Comparison of ENCODE assay signal across 20 cellular contexts in the genomic region with DNA sequence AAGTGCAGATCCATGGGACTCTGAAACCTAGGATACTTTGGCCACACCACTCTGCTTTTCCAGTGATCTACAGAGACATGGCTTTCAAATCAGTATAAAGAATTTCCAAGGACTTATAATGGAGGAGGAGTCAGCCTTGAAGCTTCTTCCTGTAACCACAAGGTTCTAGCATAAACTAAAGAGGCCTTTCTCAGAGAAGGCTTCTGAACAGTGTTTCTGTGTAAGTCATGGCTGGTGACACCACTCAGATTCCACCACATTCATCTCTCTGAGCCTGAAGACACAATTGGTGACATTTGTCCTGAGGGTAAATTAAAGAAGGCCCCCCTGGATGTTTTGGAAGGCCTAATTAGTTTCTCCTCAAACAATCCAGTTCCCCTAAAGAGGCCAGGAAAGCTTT. TPM values are rescaled to one million over a fixed set of nuclear protein-coding genes. Genes with fewer than 3 reads are reported as not detected.
DNase-seq lines count a peak whose midpoint lies in the region; TF ChIP-seq lines count a peak whose summit lies in the region.
"Had no signal": no experiment of that assay in that cellular context is flagged by ENCODE, and none has a peak within 500 bp of the region (broad histone marks: within the 10 kb centered on the region; RNA-seq: fewer than 3 reads in every experiment).

No MANE protein-coding gene starts in this region.

- no peak overlapping the region for H3K4me3 Mint-ChIP-seq in Calu3 (ENCODE audit: low read depth, unreplicated experiment)
- H3K4me3 Mint-ChIP-seq in osteocyte (ENCODE audit: unreplicated experiment): no peak overlapping the region

- DNase-seq in left ventricle myocardium inferior: no peak
- no peak for DNase-seq in right atrium auricular region (ENCODE audit: low spot score)
- DNase-seq in M059J (ENCODE audit: low read depth): peak; percentile 45
- DNase-seq in amniotic epithelial cell (ENCODE audit: low read depth): peak; percentile 65
- DNase-seq in Calu3: no peak
- no peak for DNase-seq in osteocyte (ENCODE audit: extremely low spot score, unreplicated experiment)
- no peak for DNase-seq in NCI-H2029 (lab: John Stamatoyannopoulos, UW)
- DNase-seq: COR-L47; HCEC 1CT; KG1; NCI-H1092 treated with DMSO at 0.1 percent for 48 hours; NCI-H69; ovary; SIG-M5; sigmoid colon; stimulated activated CD4-positive, alpha-beta T cell treated with anti-CD3 and anti-CD28 coated beads, Interleukin-4, amount 100 ng/mL, for 24 hours; T-helper 9 cell had no signal

- H3K27me3 Mint-ChIP-seq in Calu3 (ENCODE audit: unreplicated experiment) (no peaks in the 10 kb centered on the region), osteocyte (ENCODE audit: unreplicated experiment) (no peaks in the 10 kb centered on the region)

- H3K27ac Mint-ChIP-seq in Calu3 (ENCODE audit: unreplicated experiment) (no peak overlapping the region), osteocyte (ENCODE audit: unreplicated experiment) (no peak overlapping the region)

- H3K27me3 ChIP-seq in left ventricle myocardium inferior (ENCODE audit: low read depth) (no peaks in the 10 kb centered on the region), right atrium auricular region (no peaks in the 10 kb centered on the region), thymus (ENCODE audit: control insufficient read depth, insufficient read depth) (no peaks in the 10 kb centered on the region)
- H3K27me3 ChIP-seq: ovary, sigmoid colon, vagina had no signal

- H3K27ac ChIP-seq in left ventricle myocardium inferior (replicated peaks) (peak overlapping the region; percentile 10), right atrium auricular region (no peak overlapping the region), thymus (ENCODE audit: low read depth) (peak overlapping the region; percentile 39)
- H3K27ac ChIP-seq: ovary, sigmoid colon, vagina had no signal

- H3K4me1 Mint-ChIP-seq in Calu3 (ENCODE audit: low read depth, unreplicated experiment) (peaks cover 34% of the 10 kb centered on the region), osteocyte (ENCODE audit: unreplicated experiment) (peaks cover 20% of the 10 kb centered on the region)

- H3K9me3 ChIP-seq in left ventricle myocardium inferior (replicated peaks) (no peaks in the 10 kb centered on the region), right atrium auricular region (no peaks in the 10 kb centered on the region), thymus (ENCODE audit: control insufficient read depth) (no peaks in the 10 kb centered on the region)
- H3K9me3 ChIP-seq: ovary, sigmoid colon, vagina had no signal

- no TSS peak for BruUV-seq in Calu3 (replicated peaks; lab: Mats Ljungman, UMichigan)

- CTCF ChIA-PET in Calu3 (lab: Charles Lee): no interaction called here

- H3K36me3 ChIP-seq in left ventricle myocardium inferior (peaks cover 20% of the 10 kb centered on the region), right atrium auricular region (peaks cover 26% of the 10 kb centered on the region), thymus (ENCODE audit: control insufficient read depth, insufficient read depth) (peaks cover 21% of the 10 kb centered on the region)
- H3K36me3 ChIP-seq: ovary had no signal

- H3K4me3 ChIP-seq in left ventricle myocardium inferior (no peak overlapping the region), right atrium auricular region (no peak overlapping the region), thymus (ENCODE audit: low read length) (no peak overlapping the region)
- H3K4me3 ChIP-seq: ovary, sigmoid colon, vagina had no signal

- H3K9me3 Mint-ChIP-seq in Calu3 (ENCODE audit: low read depth, unreplicated experiment): no peaks in the 10 kb centered on the region
- H3K9me3 Mint-ChIP-seq in osteocyte (ENCODE audit: unreplicated experiment): no peaks in the 10 kb centered on the region

- H3K36me3 Mint-ChIP-seq in Calu3 (ENCODE audit: insufficient read depth, unreplicated experiment) (peaks cover 13% of the 10 kb centered on the region), osteocyte (ENCODE audit: unreplicated experiment) (peaks cover 31% of the 10 kb centered on the region)

- H3K4me1 ChIP-seq in left ventricle myocardium inferior: peaks cover 71% of the 10 kb centered on the region
- peaks cover 0 to 55% of the 10 kb centered on the region in 2 donors for H3K4me1 ChIP-seq in right atrium auricular region
- no peaks in the 10 kb centered on the region for H3K4me1 ChIP-seq in thymus (ENCODE audit: control insufficient read depth, insufficient read depth, low read length)

- no peak for TF ChIP-seq CTCF in left ventricle myocardium inferior (IDR thresholded peaks at IDR 0.05; ENCODE audit: borderline replicate concordance)
- no peak for TF ChIP-seq CTCF in right atrium auricular region (IDR thresholded peaks at IDR 0.05)
- no peak for TF ChIP-seq CTCF in Calu3 (IDR thresholded peaks at IDR 0.05; ENCODE audit: unreplicated experiment)
- no peak for TF ChIP-seq CTCF in osteocyte (IDR thresholded peaks at IDR 0.05)

- intact Hi-C loops in left ventricle myocardium inferior (cut with micrococcal nuclease): no loop called here
- intact Hi-C loops in Calu3 (cut with micrococcal nuclease; ENCODE audit: unreplicated experiment): no loop called here

RNA-seq across cellular contexts. Expression of a gene that starts 29.0 kb away (rescaled TPM):
- total RNA-seq in left ventricle myocardium inferior (3.6 TPM), right atrium auricular region (1 to 10 TPM; 5.9 to 7.1 TPM), Calu3 (2022) (2.4 and 2.9 TPM in 2 replicates), osteocyte (1.6 and 3.5 TPM in 2 replicates)
- 2.7 and 5.2 TPM in 2 replicates for total RNA-seq in M059J (2014; rRNA removed; shearing (Covaris generic))
- 21.8 TPM for polyA plus RNA-seq in thymus
- total RNA-seq: esophagus mucosa had no signal

Comparison
In these comparisons a context has a peak if more than half of its experiments do, and no peak if none do; other contexts are left out.
1. H3K27ac ChIP-seq: peak in left ventricle myocardium inferior (single experiment) and thymus (single experiment); none in right atrium auricular region (0 of 2).
2. DNase-seq: peak in M059J (single experiment) and amniotic epithelial cell (single experiment); none in left ventricle myocardium inferior (single experiment), right atrium auricular region (single experiment), Calu3 (single experiment), osteocyte (single experiment) and NCI-H2029 (single experiment).